Comparison of ENCODE assay signal across 1 cellular context in genomic region chr12:7646178-7646475, GRCh38.
TF ChIP-seq lines count a peak whose summit lies in the region.

No MANE protein-coding gene starts in this region.

TF ChIP-seq in GM23338, 12 proteins besides CTCF, POLR2A, EP300 and RAD21 (continued from another document):
- no peak for TF ChIP-seq NANOG (IDR thresholded peaks at IDR 0.05; ENCODE audit: borderline replicate concordance)
- no peak for TF ChIP-seq ZNF114 (CRISPR knock-in tag; IDR thresholded peaks at IDR 0.05)
- no peak for TF ChIP-seq STAT1 (IDR thresholded peaks at IDR 0.05; ENCODE audit: unreplicated experiment)
- TF ChIP-seq ZNF331 (CRISPR knock-in tag; IDR thresholded peaks at IDR 0.05; ENCODE audit: low read depth), result no peak
- no peak for TF ChIP-seq POLR2AphosphoS5 (IDR thresholded peaks at IDR 0.05; ENCODE audit: low read depth)
- no peak for TF ChIP-seq ETS1 (IDR thresholded peaks at IDR 0.05)
- TF ChIP-seq EZH2phosphoT487 (IDR thresholded peaks at IDR 0.05; ENCODE audit: unreplicated experiment), result no peak
- no peak for TF ChIP-seq EZH2 (IDR thresholded peaks at IDR 0.05; ENCODE audit: low read depth, unreplicated experiment)
- TF ChIP-seq REST (IDR thresholded peaks at IDR 0.05; ENCODE audit: unreplicated experiment), result no peak
- TF ChIP-seq CREB1 (CRISPR knock-in tag; IDR thresholded peaks at IDR 0.05; ENCODE audit: low read depth), result no peak
- TF ChIP-seq ZNF462 (CRISPR knock-in tag; IDR thresholded peaks at IDR 0.05), result no peak
